14 cellular contexts compared by ENCODE assay signal in the genomic region with DNA sequence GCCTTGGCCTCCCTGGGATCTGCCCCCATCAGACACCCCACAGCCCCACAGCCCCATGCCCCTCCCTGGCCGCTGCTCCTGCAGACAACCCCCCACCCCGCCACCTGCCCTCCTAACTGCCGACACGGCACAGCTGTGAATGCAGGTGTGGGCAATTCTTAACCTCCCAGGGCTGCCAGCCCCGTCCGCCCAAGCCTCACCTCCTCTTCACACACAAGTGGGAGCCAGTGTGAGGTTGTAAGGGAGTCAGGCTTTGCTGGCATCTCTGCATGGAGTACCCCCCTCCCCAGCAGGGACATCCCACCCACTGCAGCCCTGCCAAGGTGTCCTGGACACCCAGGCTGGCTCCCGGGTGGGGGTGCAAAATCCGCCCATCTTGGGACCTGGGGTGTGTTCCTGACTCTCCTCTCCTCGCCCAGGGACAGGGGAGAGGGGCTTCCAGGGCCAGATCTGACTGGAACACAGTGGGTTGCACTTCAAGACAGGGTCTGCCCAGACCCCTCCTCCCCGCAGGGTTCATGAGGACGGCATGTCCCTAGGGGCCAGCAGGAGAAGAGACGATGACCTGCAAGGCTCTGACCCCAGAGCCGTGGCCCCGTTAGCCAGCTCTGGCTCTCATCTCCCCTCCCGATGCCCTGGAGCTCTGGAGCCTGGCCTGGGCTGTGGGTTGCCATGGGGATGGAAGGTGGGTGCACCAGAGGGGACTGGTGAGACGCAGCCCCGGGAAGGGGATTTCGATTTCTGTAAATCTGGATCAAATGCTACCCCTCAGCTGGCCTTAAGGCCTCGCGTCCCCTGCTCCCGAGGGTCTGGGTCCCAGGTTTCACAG. TPM values are rescaled to one million over a fixed set of nuclear protein-coding genes. Genes with fewer than 3 reads are reported as not detected.
A peak's percentile ranks its signal among the peaks of the same experiment; 100 is the strongest.
DNase-seq lines count a peak whose midpoint lies in the region; ATAC-seq and TF ChIP-seq lines count a peak whose summit lies in the region.
"Had no signal": no experiment of that assay in that cellular context is flagged by ENCODE, and none has a peak within 500 bp of the region (broad histone marks: within the 10 kb centered on the region; RNA-seq: fewer than 3 reads in every experiment).

No MANE protein-coding gene starts in this region.

- H3K27ac ChIP-seq in WERI-Rb-1 (peak overlapping the region; percentile 80), ovary (no peak overlapping the region)
- H3K27ac ChIP-seq: gastrocnemius medialis had no signal

- TF ChIP-seq EP300 in ovary (IDR thresholded peaks at IDR 0.05): no peak

- WGBS in ovary, 3 donors: 85 to 89% (median 88%) methylated on average over 18 to 21 of the region's 21 CpGs

- DNase-seq in activated CD8-positive, alpha-beta T cell treated with anti-CD3 and anti-CD28 coated beads for 36 hours: peak; percentile 28
- DNase-seq in activated CD8-positive, alpha-beta T cell treated with anti-CD3 and anti-CD28 coated beads, Interleukin-2, amount 10 ng/mL, durations not matched to agents 7 days and 5 days: no peak
- peak; percentile 42 for DNase-seq in NCI-H1417 treated with DMSO at 0.1 percent for 48 hours (lab: John Stamatoyannopoulos, UW)
- peak; percentile 68 for DNase-seq in WERI-Rb-1
- DNase-seq in ovary: peak in 3 of 5 donors; percentile 17 to 44 (median 38)
- no peak for DNase-seq in stimulated activated CD4-positive, alpha-beta T cell treated with anti-CD3 and anti-CD28 coated beads, Interleukin-4, amount 100 ng/mL, for 4 hours
- DNase-seq: AML-193; amniotic stem cell; KG1; nucleus accumbens; stimulated activated naive B cell treated with anti-CD40 and anti-IgM and Interleukin-4, amounts not matched to agents 10 μg/mL and 1 μg/mL and 100 μg/mL, for 72 hours had no signal

- H3K27me3 Mint-ChIP-seq in activated CD8-positive, alpha-beta T cell treated with anti-CD3 and anti-CD28 coated beads for 36 hours: no peaks in the 10 kb centered on the region
- peaks cover under 1% of the 10 kb centered on the region for H3K27me3 Mint-ChIP-seq in activated CD8-positive, alpha-beta T cell treated with anti-CD3 and anti-CD28 coated beads, Interleukin-2, amount 10 ng/mL, durations not matched to agents 7 days and 5 days (ENCODE audit: low read depth)

- no peak for TF ChIP-seq POLR2A in ovary (IDR thresholded peaks at IDR 0.05)

- intact Hi-C loops in activated CD8-positive, alpha-beta T cell treated with anti-CD3 and anti-CD28 coated beads for 36 hours (cut with micrococcal nuclease): no loop called here
- intact Hi-C loops in ovary (cut with DNase I): no loop called here

- H3K4me1 Mint-ChIP-seq in activated CD8-positive, alpha-beta T cell treated with anti-CD3 and anti-CD28 coated beads for 36 hours (ENCODE audit: low read depth): peaks cover 40% of the 10 kb centered on the region
- peaks cover 39% of the 10 kb centered on the region for H3K4me1 Mint-ChIP-seq in activated CD8-positive, alpha-beta T cell treated with anti-CD3 and anti-CD28 coated beads, Interleukin-2, amount 10 ng/mL, durations not matched to agents 7 days and 5 days (ENCODE audit: low read depth)

- H3K27ac Mint-ChIP-seq in activated CD8-positive, alpha-beta T cell treated with anti-CD3 and anti-CD28 coated beads for 36 hours: peak overlapping the region; percentile 15
- H3K27ac Mint-ChIP-seq in activated CD8-positive, alpha-beta T cell treated with anti-CD3 and anti-CD28 coated beads, Interleukin-2, amount 10 ng/mL, durations not matched to agents 7 days and 5 days: no peak overlapping the region
- H3K27ac Mint-ChIP-seq: stimulated activated naive B cell treated with anti-CD40 and anti-IgM and Interleukin-4, amounts not matched to agents 10 μg/mL and 1 μg/mL and 100 μg/mL, for 72 hours had no signal

- H3K9me3 ChIP-seq in WERI-Rb-1 (ENCODE audit: severe bottlenecking): no peaks in the 10 kb centered on the region
- no peaks in the 10 kb centered on the region for H3K9me3 ChIP-seq in ovary
- H3K9me3 ChIP-seq: gastrocnemius medialis had no signal

- ATAC-seq in activated CD8-positive, alpha-beta T cell treated with anti-CD3 and anti-CD28 coated beads for 36 hours: no peak
- no peak for ATAC-seq in activated CD8-positive, alpha-beta T cell treated with anti-CD3 and anti-CD28 coated beads, Interleukin-2, amount 10 ng/mL, durations not matched to agents 7 days and 5 days
- ATAC-seq in GM19463 (IDR thresholded peaks at IDR 0.05; ENCODE audit: unreplicated experiment) (no peak), GM19395 (IDR thresholded peaks at IDR 0.05; ENCODE audit: unreplicated experiment) (no peak)
- ATAC-seq: gastrocnemius medialis had no signal

- peak overlapping the region; percentile 84 for H3K4me3 Mint-ChIP-seq in activated CD8-positive, alpha-beta T cell treated with anti-CD3 and anti-CD28 coated beads for 36 hours
- no peak overlapping the region for H3K4me3 Mint-ChIP-seq in activated CD8-positive, alpha-beta T cell treated with anti-CD3 and anti-CD28 coated beads, Interleukin-2, amount 10 ng/mL, durations not matched to agents 7 days and 5 days
- H3K4me3 Mint-ChIP-seq: stimulated activated naive B cell treated with anti-CD40 and anti-IgM and Interleukin-4, amounts not matched to agents 10 μg/mL and 1 μg/mL and 100 μg/mL, for 72 hours had no signal

- H3K27me3 ChIP-seq in WERI-Rb-1 (ENCODE audit: insufficient read depth, low read depth, severe bottlenecking) (no peaks in the 10 kb centered on the region), ovary (no peaks in the 10 kb centered on the region)

- H3K4me3 ChIP-seq in WERI-Rb-1 (ENCODE audit: low read depth, low read length) (peak overlapping the region; percentile 73), ovary (no peak overlapping the region)
- H3K4me3 ChIP-seq: gastrocnemius medialis had no signal

- H3K4me1 ChIP-seq in ovary (ENCODE audit: insufficient read depth): peaks cover 14% of the 10 kb centered on the region

- POLR2A ChIA-PET in activated CD8-positive, alpha-beta T cell treated with anti-CD3 and anti-CD28 coated beads for 36 hours (lab: Charles Lee): interaction anchor here (0.9 to 4.3 kb wide), 3 partner anchors 11 to 20 kb away, joined by 3 to 27 read pairs (median 4); no protein-coding TSS in a partner anchor
- POLR2A ChIA-PET in activated CD8-positive, alpha-beta T cell treated with anti-CD3 and anti-CD28 coated beads, Interleukin-2, amount 10 ng/mL, durations not matched to agents 7 days and 5 days (lab: Charles Lee): interaction anchor here (3.6 to 5.0 kb wide), 2 partner anchors 18 to 27 kb away, joined by 26 to 71 read pairs; no protein-coding TSS in a partner anchor

- H3K36me3 ChIP-seq in WERI-Rb-1: peaks cover 51% of the 10 kb centered on the region
- H3K36me3 ChIP-seq in ovary: no peaks in the 10 kb centered on the region
- H3K36me3 ChIP-seq: gastrocnemius medialis had no signal

- peaks cover 3% of the 10 kb centered on the region for H3K9me3 Mint-ChIP-seq in activated CD8-positive, alpha-beta T cell treated with anti-CD3 and anti-CD28 coated beads for 36 hours
- H3K9me3 Mint-ChIP-seq in activated CD8-positive, alpha-beta T cell treated with anti-CD3 and anti-CD28 coated beads, Interleukin-2, amount 10 ng/mL, durations not matched to agents 7 days and 5 days (ENCODE audit: insufficient read depth): no peaks in the 10 kb centered on the region
- H3K9me3 Mint-ChIP-seq: stimulated activated naive B cell treated with anti-CD40 and anti-IgM and Interleukin-4, amounts not matched to agents 10 μg/mL and 1 μg/mL and 100 μg/mL, for 72 hours had no signal

- TF ChIP-seq CTCF in activated CD8-positive, alpha-beta T cell treated with anti-CD3 and anti-CD28 coated beads for 36 hours (IDR thresholded peaks at IDR 0.05): no peak
- TF ChIP-seq CTCF in WERI-Rb-1 (IDR thresholded peaks at IDR 0.05; ENCODE audit: low read depth, low read length) (no peak), ovary (IDR thresholded peaks at IDR 0.05) (no peak)

- CTCF ChIA-PET in activated CD8-positive, alpha-beta T cell treated with anti-CD3 and anti-CD28 coated beads for 36 hours (lab: Charles Lee): interaction anchor here (0.8 kb wide), 1 partner anchor 48 kb away, joined by 4 read pairs; no protein-coding TSS in a partner anchor
- CTCF ChIA-PET in activated CD8-positive, alpha-beta T cell treated with anti-CD3 and anti-CD28 coated beads, Interleukin-2, amount 10 ng/mL, durations not matched to agents 7 days and 5 days (lab: Charles Lee): interaction anchor here (1.3 kb wide), 1 partner anchor 28 kb away, joined by 3 read pairs; no protein-coding TSS in a partner anchor

- H3K36me3 Mint-ChIP-seq in activated CD8-positive, alpha-beta T cell treated with anti-CD3 and anti-CD28 coated beads for 36 hours (ENCODE audit: low read depth): peaks cover 2% of the 10 kb centered on the region
- H3K36me3 Mint-ChIP-seq in activated CD8-positive, alpha-beta T cell treated with anti-CD3 and anti-CD28 coated beads, Interleukin-2, amount 10 ng/mL, durations not matched to agents 7 days and 5 days (ENCODE audit: low read depth): peaks cover 4% of the 10 kb centered on the region
- H3K36me3 Mint-ChIP-seq: stimulated activated naive B cell treated with anti-CD40 and anti-IgM and Interleukin-4, amounts not matched to agents 10 μg/mL and 1 μg/mL and 100 μg/mL, for 72 hours had no signal

RNA-seq across cellular contexts. Expression of a gene that starts 34.4 kb away (rescaled TPM):
- total RNA-seq in activated CD8-positive, alpha-beta T cell treated with anti-CD3 and anti-CD28 coated beads for 36 hours: 1 to 10 TPM; 5.5 to 5.6 TPM
- 1 to 10 TPM; 3.0 to 3.4 TPM for total RNA-seq in activated CD8-positive, alpha-beta T cell treated with anti-CD3 and anti-CD28 coated beads, Interleukin-2, amount 10 ng/mL, durations not matched to agents 7 days and 5 days
- total RNA-seq in ovary: 10 to 100 TPM in 1 of 7 donors, 1 to 10 TPM in 6; 2.5 to 10.0 (median 3.3) TPM
- polyA plus RNA-seq in ovary: 1 to 10 TPM; 2.8 to 5.0 TPM

Comparison
In these comparisons a context has a peak if more than half of its experiments do, and no peak if none do; other contexts are left out.
1. DNase-seq: peak in activated CD8-positive, alpha-beta T cell treated with anti-CD3 and anti-CD28 coated beads for 36 hours (single experiment), NCI-H1417 treated with DMSO at 0.1 percent for 48 hours (single experiment), WERI-Rb-1 (single experiment) and ovary (3 of 5); none in activated CD8-positive, alpha-beta T cell treated with anti-CD3 and anti-CD28 coated beads, Interleukin-2, amount 10 ng/mL, durations not matched to agents 7 days and 5 days (single experiment) and stimulated activated CD4-positive, alpha-beta T cell treated with anti-CD3 and anti-CD28 coated beads, Interleukin-4, amount 100 ng/mL, for 4 hours (0 of 2).